ENCODE assay signal across 7 cellular contexts in genomic region chr3:194632983-194633348, GRCh38. TPM values are rescaled to one million over a fixed set of nuclear protein-coding genes. Genes with fewer than 3 reads are reported as not detected.
DNase-seq lines count a peak whose midpoint lies in the region; ATAC-seq, FAIRE-seq and TF ChIP-seq lines count a peak whose summit lies in the region.

No MANE protein-coding gene starts in this region.

- no peaks in the 10 kb centered on the region for H3K9me3 Mint-ChIP-seq in stimulated activated naive CD8-positive, alpha-beta T cell treated with anti-CD3 and anti-CD28 coated beads, Interleukin-15, amount 100 ng/mL, for 72 hours

- TF ChIP-seq POLR2A in GM18505 (IDR thresholded peaks at IDR 0.05; ENCODE audit: borderline replicate concordance, extremely low read depth, insufficient read depth, insufficient read length) = no peak

- dilution Hi-C loops in keratinocyte (cut with MboI; ENCODE audit: extremely low pct_ligation_motif_present, low sequenced_read_pairs) = no loop called here

- TF ChIP-seq RAD21 in Ishikawa (IDR thresholded peaks at IDR 0.05; ENCODE audit: low read depth) = no peak

- FAIRE-seq in keratinocyte (lab: Jason Lieb, UNC) = no peak

- peak overlapping the region in 1 of 2 donors; percentile 40 for H3K27ac Mint-ChIP-seq in stimulated activated naive CD8-positive, alpha-beta T cell treated with anti-CD3 and anti-CD28 coated beads, Interleukin-15, amount 100 ng/mL, for 72 hours

- no peak for TF ChIP-seq CTCF in keratinocyte (optimal IDR thresholded peaks at IDR 0.05 in 1 of 3, IDR thresholded peaks at IDR 0.05 in 1 of 3, conservative IDR thresholded peaks at IDR 0.05 in 1 of 3; ENCODE audit: extremely low read depth in 1 of 3, insufficient read depth in 2 of 3, low read length in 3 of 3)

- H3K4me2 ChIP-seq in keratinocyte (ENCODE audit: control insufficient read depth, extremely low read depth, insufficient read depth, low read depth, low read length) = peak overlapping the region; percentile 82

- H3K4me1 Mint-ChIP-seq in stimulated activated naive CD8-positive, alpha-beta T cell treated with anti-CD3 and anti-CD28 coated beads, Interleukin-15, amount 100 ng/mL, for 72 hours = no peaks in the 10 kb centered on the region

- peak overlapping the region; percentile 78 for H2AFZ ChIP-seq in keratinocyte (ENCODE audit: control insufficient read depth, low read length)

- H4K20me1 ChIP-seq in keratinocyte (ENCODE audit: control insufficient read depth, extremely low read depth, insufficient read depth, low read length) = no peaks in the 10 kb centered on the region

- H3K4me3 ChIP-seq in adipocyte (ENCODE audit: low read length) (peak overlapping the region; percentile 87), keratinocyte (ENCODE audit: control insufficient read depth in 2 of 3, extremely low read depth in 1 of 3, insufficient read depth in 2 of 3, low read depth in 1 of 3, low read length in 3 of 3) (peak overlapping the region; percentile 58 to 85 (median 78))

- H3K9ac ChIP-seq in adipocyte (ENCODE audit: low read length) = peak overlapping the region; percentile 78
- H3K9ac ChIP-seq in keratinocyte (ENCODE audit: control insufficient read depth, extremely low read depth, insufficient read depth, low read length) = peak overlapping the region; percentile 74

- H3K79me2 ChIP-seq in keratinocyte (ENCODE audit: control insufficient read depth, insufficient read depth, low read length) = peaks cover 5% of the 10 kb centered on the region

- H3K27me3 Mint-ChIP-seq in stimulated activated naive CD8-positive, alpha-beta T cell treated with anti-CD3 and anti-CD28 coated beads, Interleukin-15, amount 100 ng/mL, for 72 hours = no peaks in the 10 kb centered on the region

- ATAC-seq in GM18505 (IDR thresholded peaks at IDR 0.05; ENCODE audit: unreplicated experiment) = peak; percentile 54
- peak; percentile 46 for ATAC-seq in GM21717 (IDR thresholded peaks at IDR 0.05; ENCODE audit: unreplicated experiment)
- peak; percentile 85 for ATAC-seq in stimulated activated naive CD8-positive, alpha-beta T cell treated with anti-CD3 and anti-CD28 coated beads, Interleukin-15, amount 100 ng/mL, for 72 hours

- H3K9me3 ChIP-seq in adipocyte (ENCODE audit: control insufficient read depth, low read length) = no peaks in the 10 kb centered on the region
- H3K9me3 ChIP-seq in keratinocyte (ENCODE audit: control insufficient read depth, low read depth, low read length) = peaks cover 4% of the 10 kb centered on the region

- no peaks in the 10 kb centered on the region for H3K27me3 ChIP-seq in adipocyte (replicated peaks; ENCODE audit: control insufficient read depth, insufficient read depth, low read length)
- no peaks in the 10 kb centered on the region for H3K27me3 ChIP-seq in keratinocyte (ENCODE audit: control insufficient read depth, extremely low read depth, insufficient read depth, low read length)

- H3K4me3 Mint-ChIP-seq in stimulated activated naive CD8-positive, alpha-beta T cell treated with anti-CD3 and anti-CD28 coated beads, Interleukin-15, amount 100 ng/mL, for 72 hours = peak overlapping the region; percentile 86 to 90

- no peak for DNase-seq in adipocyte (ENCODE audit: low read depth)
- no peak for DNase-seq in keratinocyte (ENCODE audit: low read depth, low spot score)
- DNase-seq in stimulated activated naive CD8-positive, alpha-beta T cell treated with anti-CD3 and anti-CD28 coated beads, Interleukin-15, amount 100 ng/mL, for 72 hours = peak in 1 of 2 donors; percentile 37
- no peak for DNase-seq in glomerular visceral epithelial cell (ENCODE audit: extremely low spot score)

- TF ChIP-seq EP300 in Ishikawa (IDR thresholded peaks at IDR 0.05; ENCODE audit: borderline replicate concordance) = no peak

- H3K36me3 ChIP-seq in adipocyte (ENCODE audit: control insufficient read depth, insufficient read depth, low read length, severe bottlenecking) = no peaks in the 10 kb centered on the region
- peaks cover 0 to 4% of the 10 kb centered on the region in 2 experiments for H3K36me3 ChIP-seq in keratinocyte (ENCODE audit: control insufficient read depth in 2 of 2, extremely low read depth in 1 of 2, insufficient read depth in 2 of 2, low read length in 2 of 2)

- H3K4me1 ChIP-seq in adipocyte (ENCODE audit: control insufficient read depth, insufficient read depth, low read length) (peaks cover 9% of the 10 kb centered on the region), keratinocyte (ENCODE audit: control insufficient read depth, extremely low read depth, insufficient read depth, low read length) (no peaks in the 10 kb centered on the region)

- peak overlapping the region; percentile 52 for H3K27ac ChIP-seq in keratinocyte (ENCODE audit: control insufficient read depth, insufficient read depth, low read length)

- H3K9me1 ChIP-seq in keratinocyte (ENCODE audit: control insufficient read depth, extremely low read depth, insufficient read depth, low read length) = no peaks in the 10 kb centered on the region

TF ChIP-seq in Ishikawa, 13 proteins besides CTCF, POLR2A, EP300 and RAD21:
- TF ChIP-seq MAX (IDR thresholded peaks at IDR 0.05) (no peak; the same call in 1 of the 2 replicates), FOXM1 (IDR thresholded peaks at IDR 0.05; ENCODE audit: borderline replicate concordance, low read depth) (no peak), CEBPB (IDR thresholded peaks at IDR 0.05) (no peak), USF1 (IDR thresholded peaks at IDR 0.05) (no peak), EGR1 (IDR thresholded peaks at IDR 0.05) (peak; percentile 77)

RNA-seq across cellular contexts. Expression of gene TMEM44, which starts 0.3 kb away (rescaled TPM):
- polyA plus RNA-seq in keratinocyte = 13.3 to 19.1 TPM (median 16.6 TPM) in 3 replicates
- 4.4 TPM for polyA plus RNA-seq in keratinocyte (2011; ENCODE audit: low read depth)
- polyA plus RNA-seq in keratinocyte (2011; cell fraction: cytosol; rRNA removed) = 9.9 and 13.3 TPM in 2 replicates
- 39.7 and 55.1 TPM in 2 replicates for polyA plus RNA-seq in keratinocyte (2011; cell fraction: nucleus; rRNA removed)
- 7.3 and 17.4 TPM in 2 replicates for polyA plus RNA-seq in keratinocyte (2012; ENCODE audit: low replicate concordance)
- 14.2 to 17.5 TPM (median 16.5 TPM) in 3 replicates for polyA minus RNA-seq in keratinocyte
- polyA minus RNA-seq in keratinocyte (2011; cell fraction: cytosol; rRNA and poly(A)+ RNA removed) = 21.1 TPM
- polyA minus RNA-seq in keratinocyte (2011; cell fraction: nucleus; rRNA and poly(A)+ RNA removed) = 21.3 and 22.2 TPM in 2 replicates

RNA-seq across cellular contexts. Expression of gene LSG1, which starts 39.0 kb away (rescaled TPM):
- polyA plus RNA-seq in keratinocyte = 33.3 to 43.0 TPM (median 40.7 TPM) in 3 replicates
- polyA plus RNA-seq in keratinocyte (2011; ENCODE audit: low read depth) = 54.6 TPM
- polyA plus RNA-seq in keratinocyte (2011; cell fraction: cytosol; rRNA removed) = 18.1 and 23.9 TPM in 2 replicates
- 70.1 and 79.6 TPM in 2 replicates for polyA plus RNA-seq in keratinocyte (2011; cell fraction: nucleus; rRNA removed)
- 16.8 and 25.8 TPM in 2 replicates for polyA plus RNA-seq in keratinocyte (2012; ENCODE audit: low replicate concordance)
- polyA minus RNA-seq in keratinocyte = 11.2 to 52.5 TPM (median 37.1 TPM) in 3 replicates
- polyA minus RNA-seq in keratinocyte (2011; cell fraction: cytosol; rRNA and poly(A)+ RNA removed) = 13.6 TPM
- 27.6 and 55.8 TPM in 2 replicates for polyA minus RNA-seq in keratinocyte (2011; cell fraction: nucleus; rRNA and poly(A)+ RNA removed)

RNA-seq across cellular contexts. Expression of gene FAM43A, which starts 52.7 kb away (rescaled TPM):
- 0.68 to 1.7 TPM (median 1.1 TPM) in 3 replicates for polyA plus RNA-seq in keratinocyte
- polyA plus RNA-seq in keratinocyte (2011; ENCODE audit: low read depth) = 2.7 TPM
- 0.55 and 1.3 TPM in 2 replicates for polyA plus RNA-seq in keratinocyte (2011; cell fraction: cytosol; rRNA removed)
- 5.1 and 7.2 TPM in 2 replicates for polyA plus RNA-seq in keratinocyte (2011; cell fraction: nucleus; rRNA removed)
- 1.0 and 14.5 TPM in 2 replicates for polyA plus RNA-seq in keratinocyte (2012; ENCODE audit: low replicate concordance)
- 0.16 to 0.49 TPM (median 0.46 TPM) in 3 replicates for polyA minus RNA-seq in keratinocyte
- 2.3 TPM for polyA minus RNA-seq in keratinocyte (2011; cell fraction: cytosol; rRNA and poly(A)+ RNA removed)
- polyA minus RNA-seq in keratinocyte (2011; cell fraction: nucleus; rRNA and poly(A)+ RNA removed) = 4.0 and 4.1 TPM in 2 replicates
